Comparison of ENCODE assay signal across 8 cellular contexts in genomic region chrX:30888526-30889146, GRCh38. TPM values are rescaled to one million over a fixed set of nuclear protein-coding genes. Genes with fewer than 3 reads are reported as not detected.
DNase-seq lines count a peak whose midpoint lies in the region; ATAC-seq and TF ChIP-seq lines count a peak whose summit lies in the region.

No MANE protein-coding gene starts in this region.

- H3K27me3 Mint-ChIP-seq in brain, result peaks cover 8% of the 10 kb centered on the region

- peaks cover 0 to 3% (median 0%) of the 10 kb centered on the region in 5 experiments for H3K9me3 Mint-ChIP-seq in brain

- peaks cover 43% of the 10 kb centered on the region for H3K4me1 Mint-ChIP-seq in brain

- intact Hi-C loops in left colon (cut with DNase I, micrococcal nuclease), result no loop called here

- peak overlapping the region; percentile 88 to 91 (median 90) for H3K4me3 Mint-ChIP-seq in brain

- no peaks in the 10 kb centered on the region for H3K36me3 Mint-ChIP-seq in brain

- TF ChIP-seq CTCF in brain (conservative IDR thresholded peaks at IDR 0.05), result no peak

- no peak for DNase-seq in activated CD4-positive, CD25-positive, alpha-beta regulatory T cell treated with anti-CD3 and anti-CD28 coated beads, Interleukin-2, amount 50 U/mL, for 72 hours
- peak; percentile 15 for DNase-seq in RPMI8226
- DNase-seq in left colon, result peak in 1 of 2 donors; percentile 24
- DNase-seq in stimulated activated CD4-positive, alpha-beta T cell treated with anti-CD3 and anti-CD28 coated beads, Interleukin-4, amount 100 ng/mL, for 1 hour, result peak; percentile 15
- no peak for DNase-seq in DMS114 treated with DMSO at 0.1 percent for 48 hours (lab: John Stamatoyannopoulos, UW; ENCODE audit: unreplicated experiment)

- H3K27ac Mint-ChIP-seq in brain, result peak overlapping the region; percentile 69 to 91 (median 76)

- ATAC-seq in activated CD4-positive, CD25-positive, alpha-beta regulatory T cell treated with anti-CD3 and anti-CD28 coated beads, Interleukin-2, amount 50 U/mL, for 24 hours, result peak; percentile 3 to 6
- peak; percentile 19 for ATAC-seq in HG02884 (IDR thresholded peaks at IDR 0.05; ENCODE audit: unreplicated experiment)
- ATAC-seq in left colon, result peak; percentile 16

RNA-seq across cellular contexts. Expression of gene TAB3, which starts 0.4 kb away (rescaled TPM):
- 6.7 TPM for polyA plus RNA-seq in brain (ENCODE audit: insufficient read depth, low read depth, low replicate concordance)
- total RNA-seq in left colon, result 10 to 100 TPM; 19.8 to 21.8 TPM

Comparison
In these comparisons a context has a peak if more than half of its experiments do, and no peak if none do; other contexts are left out.
1. DNase-seq: peak in RPMI8226 (single experiment) and stimulated activated CD4-positive, alpha-beta T cell treated with anti-CD3 and anti-CD28 coated beads, Interleukin-4, amount 100 ng/mL, for 1 hour (single experiment); none in activated CD4-positive, CD25-positive, alpha-beta regulatory T cell treated with anti-CD3 and anti-CD28 coated beads, Interleukin-2, amount 50 U/mL, for 72 hours (single experiment) and DMS114 treated with DMSO at 0.1 percent for 48 hours (single experiment).
2. Peak in every context shown above with its lines, with median percentiles within 50 percentile points of each other: ATAC-seq.